7 cellular contexts compared by ENCODE assay signal in genomic region chr22:23849009-23850006, GRCh38. TPM values are rescaled to one million over a fixed set of nuclear protein-coding genes. Genes with fewer than 3 reads are reported as not detected.
DNase-seq lines count a peak whose midpoint lies in the region; TF ChIP-seq lines count a peak whose summit lies in the region.

No MANE protein-coding gene starts in this region.

- no peaks in the 10 kb centered on the region for H3K27me3 ChIP-seq in SJCRH30

- peak; percentile 61 for DNase-seq in M059J (ENCODE audit: low read depth)
- DNase-seq in SJCRH30: peak; percentile 79 to 84
- peak; percentile 71 to 85 (median 80) for DNase-seq in activated naive CD4-positive, alpha-beta T cell (lab: John Stamatoyannopoulos, UW)
- DNase-seq in glomerular visceral epithelial cell (ENCODE audit: extremely low spot score): peak; percentile 77
- DNase-seq in progenitor cell of endocrine pancreas (ENCODE audit: low spot score, unreplicated experiment): peak; percentile 93
- DNase-seq in ureter (ENCODE audit: low spot score): peak; percentile 85

- TF ChIP-seq CTCF in GM12873 (IDR thresholded peaks at IDR 0.05; ENCODE audit: insufficient read depth, low read depth, low read length, missing control alignments) (peak; percentile 91), progenitor cell of endocrine pancreas (IDR thresholded peaks at IDR 0.05; ENCODE audit: unreplicated experiment) (peak; percentile 99)

- H3K9me3 ChIP-seq in SJCRH30 (replicated peaks): no peaks in the 10 kb centered on the region

- H3K36me3 Mint-ChIP-seq in progenitor cell of endocrine pancreas (ENCODE audit: insufficient read depth): no peaks in the 10 kb centered on the region

- H3K4me1 ChIP-seq in SJCRH30: peaks cover 32% of the 10 kb centered on the region

- H3K4me1 Mint-ChIP-seq in progenitor cell of endocrine pancreas (ENCODE audit: low read depth): peaks cover 6% of the 10 kb centered on the region

- H3K27ac Mint-ChIP-seq in progenitor cell of endocrine pancreas: no peak overlapping the region

- H3K4me3 Mint-ChIP-seq in progenitor cell of endocrine pancreas (ENCODE audit: low read depth): no peak overlapping the region

- H3K4me3 ChIP-seq in SJCRH30: no peak overlapping the region

- no peaks in the 10 kb centered on the region for H3K36me3 ChIP-seq in SJCRH30

- H3K27ac ChIP-seq in SJCRH30: no peak overlapping the region

- H3K9me3 Mint-ChIP-seq in progenitor cell of endocrine pancreas (ENCODE audit: low read depth): no peaks in the 10 kb centered on the region

- H3K27me3 Mint-ChIP-seq in progenitor cell of endocrine pancreas: peaks cover 7% of the 10 kb centered on the region

RNA-seq across cellular contexts. Expression of gene SLC2A11, which starts 8.4 kb away (rescaled TPM):
- total RNA-seq in M059J (2014; rRNA removed; shearing (Covaris generic)): 9.5 and 16.4 TPM in 2 replicates
- 0.51 and 1.9 TPM in 2 replicates for total RNA-seq in SJCRH30 (2014; rRNA removed; shearing (Covaris generic))
- 39.7 and 40.1 TPM in 2 replicates for total RNA-seq in progenitor cell of endocrine pancreas
- 15.0 TPM for total RNA-seq in ureter

RNA-seq across cellular contexts. Expression of gene DERL3, which starts 10.5 kb away (rescaled TPM):
- 0.44 and 0.49 TPM in 2 replicates for total RNA-seq in M059J (2014; rRNA removed; shearing (Covaris generic))
- total RNA-seq in SJCRH30 (2014; rRNA removed; shearing (Covaris generic)): not detected in 2 replicates
- total RNA-seq in progenitor cell of endocrine pancreas (1.5 and 2.8 TPM in 2 replicates), ureter (11.4 TPM)

RNA-seq across cellular contexts. Expression of gene MIF, which starts 44.9 kb away (rescaled TPM):
- 313 and 368 TPM in 2 replicates for total RNA-seq in M059J (2014; rRNA removed; shearing (Covaris generic))
- total RNA-seq in SJCRH30 (2014; rRNA removed; shearing (Covaris generic)): 270 and 350 TPM in 2 replicates
- total RNA-seq in progenitor cell of endocrine pancreas (562 and 580 TPM in 2 replicates), ureter (528 TPM)
